In genomic region chr6:117675658-117676301, GRCh38 we compare ENCODE assay signal across 8 cellular contexts. TPM values are rescaled to one million over a fixed set of nuclear protein-coding genes. Genes with fewer than 3 reads are reported as not detected.
DNase-seq lines count a peak whose midpoint lies in the region; ATAC-seq and TF ChIP-seq lines count a peak whose summit lies in the region.
"Not testable (repeated sequence)": the region's sequence is repeated elsewhere in the genome, so short reads cannot be mapped to it uniquely, and the experiment has no call there.

No MANE protein-coding gene starts in this region.

- DNase-seq in astrocyte of the cerebellum (ENCODE audit: low read depth); naive B cell: not testable (repeated sequence)
- peak in 29 of 42 donors; percentile 4 to 67 (median 39) for DNase-seq in head of caudate nucleus

- H3K4me1 Mint-ChIP-seq in naive B cell = peaks cover 40 to 62% (median 52%) of the 10 kb centered on the region in 3 donors

- H3K27me3 ChIP-seq in SU-DHL-6 (ENCODE audit: low read length); stomach smooth muscle (ENCODE audit: control insufficient read depth in 1 of 2, insufficient read depth in 2 of 2, low read length in 2 of 2): not testable (repeated sequence)

- in situ Hi-C loops in astrocyte of the cerebellum (cut with HindIII; ENCODE audit: low sequenced_read_pairs) = not testable (repeated sequence)

- H3K4me1 ChIP-seq in ES-I3 (ENCODE audit: insufficient read depth, low read length) = not testable (repeated sequence)
- peaks cover 14% of the 10 kb centered on the region for H3K4me1 ChIP-seq in stomach smooth muscle (ENCODE audit: control insufficient read depth, insufficient read depth, low read length)

- not testable (repeated sequence) for TF ChIP-seq CTCF in SU-DHL-6 (IDR thresholded peaks at IDR 0.05; ENCODE audit: insufficient read depth, low read length, poor library complexity, severe bottlenecking); astrocyte of the cerebellum (IDR thresholded peaks at IDR 0.05; ENCODE audit: low read depth, low read length, missing control alignments)

- not testable (repeated sequence) for H3K27me3 Mint-ChIP-seq in naive B cell

- ATAC-seq in GM21717 (IDR thresholded peaks at IDR 0.05; ENCODE audit: unreplicated experiment) = peak; percentile 23
- peak; percentile 36 for ATAC-seq in HG03432 (IDR thresholded peaks at IDR 0.05; ENCODE audit: unreplicated experiment)
- ATAC-seq in naive B cell (ENCODE audit: low read depth in 2 of 2) = peak; percentile 57 to 58

- not testable (repeated sequence) for H2AFZ ChIP-seq in SU-DHL-6 (ENCODE audit: low read depth, low read length, severe bottlenecking)

- H3K4me2 ChIP-seq in SU-DHL-6 (ENCODE audit: low read depth, low read length, poor library complexity, severe bottlenecking) = peak overlapping the region; percentile 80

- H3K9me2 ChIP-seq in SU-DHL-6 (replicated peaks; ENCODE audit: insufficient read depth, low read length) = not testable (repeated sequence)

- peak overlapping the region; percentile 81 to 98 (median 90) for H3K4me3 Mint-ChIP-seq in naive B cell

- peaks cover 68% of the 10 kb centered on the region for H3K79me2 ChIP-seq in SU-DHL-6 (ENCODE audit: insufficient read depth, low read length)

- intact Hi-C loops in head of caudate nucleus (cut with DNase I) = not testable (repeated sequence)

- H4K20me1 ChIP-seq in SU-DHL-6 (ENCODE audit: low read depth, low read length) = not testable (repeated sequence)

- H3K4me3 ChIP-seq in SU-DHL-6 (ENCODE audit: insufficient read depth, low read length, poor library complexity, severe bottlenecking) (peak overlapping the region; percentile 84), astrocyte of the cerebellum (ENCODE audit: low read depth, low read length) (peak overlapping the region; percentile 69), stomach smooth muscle (ENCODE audit: low read length in 2 of 2) (peak overlapping the region; percentile 69 to 85)

- H3K9ac ChIP-seq in ES-I3 (ENCODE audit: low read depth, low read length) (peak overlapping the region; percentile 93), SU-DHL-6 (ENCODE audit: low read length) (peak overlapping the region; percentile 98), stomach smooth muscle (ENCODE audit: low read length in 2 of 2) (peak overlapping the region; percentile 72 to 74)

- H3K36me3 ChIP-seq in ES-I3 (ENCODE audit: insufficient read depth, low read length); SU-DHL-6 (ENCODE audit: low read length); stomach smooth muscle (ENCODE audit: control insufficient read depth in 2 of 2, insufficient read depth in 2 of 2, low read length in 2 of 2): not testable (repeated sequence)

- H3K27ac ChIP-seq in SU-DHL-6 (ENCODE audit: low read depth, low read length) = peak overlapping the region; percentile 24; the same call in 1 of the 2 replicates
- not testable (repeated sequence) for H3K27ac ChIP-seq in stomach smooth muscle (ENCODE audit: low read length)

- not testable (repeated sequence) for H3K36me3 Mint-ChIP-seq in naive B cell

- peak overlapping the region; percentile 79 to 97 (median 90) for H3K27ac Mint-ChIP-seq in naive B cell

- not testable (repeated sequence) for H3K9me3 Mint-ChIP-seq in naive B cell

- not testable (repeated sequence) for H3K9me3 ChIP-seq in ES-I3 (ENCODE audit: control insufficient read depth, insufficient read depth, low read length); SU-DHL-6 (ENCODE audit: insufficient read depth, low read length); stomach smooth muscle (ENCODE audit: control insufficient read depth in 2 of 2, low read length in 2 of 2)

- H3F3A ChIP-seq in SU-DHL-6 (ENCODE audit: insufficient read depth) = not testable (repeated sequence)

RNA-seq across cellular contexts. Expression of gene NUS1, which starts 0.5 kb away (rescaled TPM):
- 10 to 100 TPM; 10.8 to 22.8 (median 13.4) TPM for polyA plus RNA-seq in naive B cell (ENCODE audit: low read depth in 6 of 6)
